In the genomic region with DNA sequence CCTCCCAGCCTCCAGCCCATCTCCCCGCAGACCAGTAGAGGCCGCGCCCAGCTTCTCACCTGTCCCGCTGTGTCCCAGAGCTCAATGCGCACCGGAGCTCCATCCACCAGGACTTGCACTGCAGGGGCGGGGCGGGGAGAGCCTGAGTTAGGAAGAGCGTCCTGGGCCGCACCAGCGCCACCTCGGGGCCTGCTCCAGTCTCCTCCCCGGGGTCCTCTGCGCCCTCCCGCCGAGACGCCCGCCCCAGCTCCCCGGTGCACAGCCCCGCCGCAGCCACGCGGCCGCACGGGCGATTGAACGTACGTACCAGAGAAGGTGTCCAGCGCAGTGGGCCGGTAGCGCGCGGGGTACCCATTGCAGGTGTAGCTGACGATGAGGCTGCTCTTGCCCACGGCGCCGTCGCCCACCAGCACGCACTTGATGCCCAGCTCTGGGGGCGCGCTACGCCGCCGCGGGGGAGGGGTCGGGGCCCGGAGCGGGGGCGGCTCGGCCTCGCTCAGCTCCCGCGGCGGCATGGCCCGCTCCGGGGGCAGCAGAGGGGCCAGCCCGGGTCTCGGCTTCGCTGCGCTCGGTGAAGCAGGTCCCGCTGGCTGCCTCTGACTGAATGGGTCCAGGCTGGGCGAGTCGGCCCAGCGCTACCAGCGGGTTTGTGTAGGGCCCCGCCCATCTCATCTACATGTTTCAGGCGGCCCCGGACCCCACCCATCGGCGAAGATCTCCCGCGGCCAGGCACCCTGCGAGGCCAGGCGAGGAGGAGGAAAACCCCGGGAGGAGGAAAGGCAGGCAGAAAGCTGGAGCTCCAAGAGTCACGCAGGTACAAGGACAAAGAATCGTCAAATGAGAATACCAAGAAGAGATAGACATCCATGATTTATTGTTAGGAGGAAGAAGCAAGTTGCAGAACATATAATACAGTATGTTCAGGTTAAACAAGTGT, we compare ENCODE assay signal across 8 cellular contexts. TPM values are rescaled to one million over a fixed set of nuclear protein-coding genes. Genes with fewer than 3 reads are reported as not detected.
DNase-seq lines count a peak whose midpoint lies in the region; ATAC-seq and TF ChIP-seq lines count a peak whose summit lies in the region.

A gene with protein sequence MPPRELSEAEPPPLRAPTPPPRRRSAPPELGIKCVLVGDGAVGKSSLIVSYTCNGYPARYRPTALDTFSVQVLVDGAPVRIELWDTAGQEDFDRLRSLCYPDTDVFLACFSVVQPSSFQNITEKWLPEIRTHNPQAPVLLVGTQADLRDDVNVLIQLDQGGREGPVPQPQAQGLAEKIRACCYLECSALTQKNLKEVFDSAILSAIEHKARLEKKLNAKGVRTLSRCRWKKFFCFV (minus strand): TSS at position 610 of the 937 bp plus-strand sequence. CDS start 95 bp downstream, at position 515.

- POLR2A ChIA-PET in activated CD4-positive, alpha-beta T cell treated with anti-CD3 and anti-CD28 coated beads for 36 hours (lab: Charles Lee): interaction anchor here (1.2 kb wide), 1 partner anchor 15 kb away, joined by 5 read pairs; no protein-coding TSS in a partner anchor

- ATAC-seq in HG03039 (IDR thresholded peaks at IDR 0.05; ENCODE audit: unreplicated experiment): peak; percentile 43
- peak; percentile 80 for ATAC-seq in activated CD4-positive, alpha-beta T cell treated with anti-CD3 and anti-CD28 coated beads for 36 hours
- peak; percentile 87 for ATAC-seq in mucosa of descending colon
- peak; percentile 87 for ATAC-seq in stimulated activated naive CD8-positive, alpha-beta T cell treated with anti-CD3 and anti-CD28 coated beads, Interleukin-15, amount 100 ng/mL, for 72 hours

- no peaks in the 10 kb centered on the region for H3K9me3 ChIP-seq in mucosa of descending colon

- no peaks in the 10 kb centered on the region for H3K9me3 Mint-ChIP-seq in activated CD4-positive, alpha-beta T cell treated with anti-CD3 and anti-CD28 coated beads for 36 hours (ENCODE audit: low read depth)
- H3K9me3 Mint-ChIP-seq in stimulated activated naive CD8-positive, alpha-beta T cell treated with anti-CD3 and anti-CD28 coated beads, Interleukin-15, amount 100 ng/mL, for 72 hours: no peaks in the 10 kb centered on the region

- no peak for TF ChIP-seq CTCF in mucosa of descending colon (IDR thresholded peaks at IDR 0.05)

- H3K27ac Mint-ChIP-seq in activated CD4-positive, alpha-beta T cell treated with anti-CD3 and anti-CD28 coated beads for 36 hours: no peak within 1 kb of the TSS
- H3K27ac Mint-ChIP-seq in stimulated activated naive CD8-positive, alpha-beta T cell treated with anti-CD3 and anti-CD28 coated beads, Interleukin-15, amount 100 ng/mL, for 72 hours: no peak within 1 kb of the TSS

- peaks cover 26% of the 10 kb centered on the region for H3K4me1 Mint-ChIP-seq in activated CD4-positive, alpha-beta T cell treated with anti-CD3 and anti-CD28 coated beads for 36 hours
- H3K4me1 Mint-ChIP-seq in stimulated activated naive CD8-positive, alpha-beta T cell treated with anti-CD3 and anti-CD28 coated beads, Interleukin-15, amount 100 ng/mL, for 72 hours: peaks cover 38% of the 10 kb centered on the region

- intact Hi-C loops in activated CD4-positive, alpha-beta T cell treated with anti-CD3 and anti-CD28 coated beads for 36 hours (cut with DNase I, micrococcal nuclease): loop anchor here in 1 of 2 experiments (1.0 kb wide), 1 partner anchor 20 kb away; a partner anchor contains a TSS
- intact Hi-C loops in mucosa of descending colon (cut with DNase I, micrococcal nuclease): no loop called here

- peak within 1 kb of the TSS; percentile 26 for H3K4me3 ChIP-seq in mucosa of descending colon

- H3K36me3 ChIP-seq in mucosa of descending colon (ENCODE audit: low read depth): no peaks in the 10 kb centered on the region

- CTCF ChIA-PET in activated CD4-positive, alpha-beta T cell treated with anti-CD3 and anti-CD28 coated beads for 36 hours (lab: Charles Lee): interaction anchor here (0.5 to 4.0 kb wide), 11 partner anchors 18 to 357 kb away, joined by 3 to 36 read pairs (median 3); a partner anchor contains a TSS

- H3K4me3 Mint-ChIP-seq in activated CD4-positive, alpha-beta T cell treated with anti-CD3 and anti-CD28 coated beads for 36 hours: peak within 1 kb of the TSS; percentile 70
- H3K4me3 Mint-ChIP-seq in stimulated activated naive CD8-positive, alpha-beta T cell treated with anti-CD3 and anti-CD28 coated beads, Interleukin-15, amount 100 ng/mL, for 72 hours: peak within 1 kb of the TSS; percentile 81 to 92

- DNase-seq in SIG-M5 treated with dmso at 0.1 percent for 504 hours (lab: John Stamatoyannopoulos, UW; ENCODE audit: unreplicated experiment) (peak; percentile 68), SIG-M5 (lab: John Stamatoyannopoulos, UW) (no peak), NCI-H2227 (lab: John Stamatoyannopoulos, UW; ENCODE audit: unreplicated experiment) (peak; percentile 56), mucosa of descending colon (peak; percentile 87 to 89 (median 87))
- peak; percentile 74 for DNase-seq in activated CD4-positive, alpha-beta T cell treated with anti-CD3 and anti-CD28 coated beads for 36 hours
- peak; percentile 42 for DNase-seq in effector CD8-positive, alpha-beta T cell (lab: John Stamatoyannopoulos, UW)
- DNase-seq in stimulated activated naive CD8-positive, alpha-beta T cell treated with anti-CD3 and anti-CD28 coated beads, Interleukin-15, amount 100 ng/mL, for 72 hours: peak; percentile 38 to 50

- no peaks in the 10 kb centered on the region for H3K36me3 Mint-ChIP-seq in activated CD4-positive, alpha-beta T cell treated with anti-CD3 and anti-CD28 coated beads for 36 hours (ENCODE audit: low read depth)

- peaks cover 3% of the 10 kb centered on the region for H3K27me3 Mint-ChIP-seq in activated CD4-positive, alpha-beta T cell treated with anti-CD3 and anti-CD28 coated beads for 36 hours
- H3K27me3 Mint-ChIP-seq in stimulated activated naive CD8-positive, alpha-beta T cell treated with anti-CD3 and anti-CD28 coated beads, Interleukin-15, amount 100 ng/mL, for 72 hours: peaks cover 33% of the 10 kb centered on the region

- peaks cover 21% of the 10 kb centered on the region for H3K4me1 ChIP-seq in mucosa of descending colon (ENCODE audit: low read depth)

RNA-seq across cellular contexts. Expression of the gene that starts here (rescaled TPM):
- total RNA-seq in activated CD4-positive, alpha-beta T cell treated with anti-CD3 and anti-CD28 coated beads for 36 hours: under 1 TPM; 0.25 to 0.41 TPM
- 1 to 10 TPM; 1.6 to 6.2 (median 3.5) TPM for total RNA-seq in mucosa of descending colon

Comparison
In these comparisons a context has a peak if more than half of its experiments do, and no peak if none do; other contexts are left out.
1. Peak in DNase-seq and ATAC-seq in activated CD4-positive, alpha-beta T cell treated with anti-CD3 and anti-CD28 coated beads for 36 hours; RNA of the gene not detected or under 1 TPM.